8 cellular contexts compared by ENCODE assay signal in genomic region chr20:3796477-3797225, GRCh38. TPM values are rescaled to one million over a fixed set of nuclear protein-coding genes. Genes with fewer than 3 reads are reported as not detected.
DNase-seq lines count a peak whose midpoint lies in the region; ATAC-seq and TF ChIP-seq lines count a peak whose summit lies in the region.

No MANE protein-coding gene starts in this region.

- no peak for TF ChIP-seq CTCF in Caco-2 (IDR thresholded peaks at IDR 0.05; ENCODE audit: insufficient read depth in 1 of 2, low read depth in 1 of 2, low read length in 1 of 2, severe bottlenecking in 1 of 2, unreplicated experiment in 1 of 2)
- TF ChIP-seq CTCF in suprapubic skin (IDR thresholded peaks at IDR 0.05) = no peak

- CTCF ChIA-PET in Caco-2 (lab: Charles Lee) = interaction anchor here (0.6 to 1.9 kb wide), 4 partner anchors 10 to 80 kb away, joined by 3 to 18 read pairs (median 4); partner anchors contain the start of genes AP5S1 and CENPB

- no peaks in the 10 kb centered on the region for H3K27me3 Mint-ChIP-seq in Caco-2 (ENCODE audit: insufficient read depth, unreplicated experiment)

- TF ChIP-seq EP300 in suprapubic skin (IDR thresholded peaks at IDR 0.05) = no peak

- POLR2A ChIA-PET in Caco-2 (lab: Charles Lee) = interaction anchor here (0.5 to 1.8 kb wide), 7 partner anchors 10 to 375 kb away, joined by 3 to 11 read pairs (median 4); partner anchors contain the start of genes ADISSP, AP5S1 and CENPB

- peak overlapping the region; percentile 93 for H3K27ac Mint-ChIP-seq in Caco-2 (ENCODE audit: unreplicated experiment)

- H3K27ac ChIP-seq in iPS-20b (ENCODE audit: low read length) = no peak overlapping the region
- H3K27ac ChIP-seq in suprapubic skin = peak overlapping the region; percentile 94

- H3K9ac ChIP-seq in iPS-20b (ENCODE audit: low read depth, low read length) = peak overlapping the region; percentile 73

- TF ChIP-seq POLR2A in suprapubic skin (IDR thresholded peaks at IDR 0.05) = no peak

- H3K4me1 ChIP-seq in Caco-2 (peaks cover 36% of the 10 kb centered on the region), iPS-20b (ENCODE audit: insufficient read depth, low read length) (peaks cover 25% of the 10 kb centered on the region; the same call in 1 of the 2 replicates), suprapubic skin (peaks cover 63% of the 10 kb centered on the region)

- no peaks in the 10 kb centered on the region for H3K9me3 Mint-ChIP-seq in Caco-2 (ENCODE audit: unreplicated experiment)

- H3K4me3 ChIP-seq in Caco-2 (ENCODE audit: low read depth, low read length) (peak overlapping the region; percentile 69), iPS-20b (ENCODE audit: low read length) (peak overlapping the region; percentile 82), suprapubic skin (peak overlapping the region; percentile 65)

- TSS peak; percentile 53 for BruUV-seq in Caco-2 (replicated peaks; lab: Mats Ljungman, UMichigan)

- H3K27me3 ChIP-seq in Caco-2 (replicated peaks; ENCODE audit: control insufficient read depth, insufficient read depth, low read length) = no peaks in the 10 kb centered on the region
- H3K27me3 ChIP-seq in iPS-20b (ENCODE audit: insufficient read depth, low read length) = peaks cover 7% of the 10 kb centered on the region; the same call in 1 of the 2 replicates
- no peaks in the 10 kb centered on the region for H3K27me3 ChIP-seq in suprapubic skin

- peaks cover 17% of the 10 kb centered on the region for H3K36me3 Mint-ChIP-seq in Caco-2 (ENCODE audit: insufficient read depth, unreplicated experiment)

- intact Hi-C loops in Caco-2 (cut with micrococcal nuclease; ENCODE audit: unreplicated experiment) = no loop called here

- peaks cover 25% of the 10 kb centered on the region for H3K4me1 Mint-ChIP-seq in Caco-2 (ENCODE audit: low read depth, unreplicated experiment)

- 52% methylated on average over 4 of the region's 33 CpGs for WGBS in suprapubic skin

- DNase-seq in Caco-2 (peak in 1 of 2 experiments; percentile 45), suprapubic skin (ENCODE audit: low spot score in 2 of 2) (peak in 1 of 2 donors; percentile 71), DMS79 (lab: John Stamatoyannopoulos, UW) (no peak), retina (no peak)
- DNase-seq in activated T-cell treated with anti-CD3 and anti-CD28 coated beads, Interleukin-2, amount 50 U/mL, for 48 hours = peak; percentile 41 to 46

- H3K36me3 ChIP-seq in Caco-2 (ENCODE audit: control insufficient read depth, insufficient read depth, low read length) = peaks cover 7% of the 10 kb centered on the region
- peaks cover 16% of the 10 kb centered on the region for H3K36me3 ChIP-seq in iPS-20b (ENCODE audit: insufficient read depth, low read depth, low read length)
- H3K36me3 ChIP-seq in suprapubic skin = peaks cover 18% of the 10 kb centered on the region

- no peaks in the 10 kb centered on the region for H3K9me3 ChIP-seq in Caco-2
- no peaks in the 10 kb centered on the region for H3K9me3 ChIP-seq in iPS-20b (ENCODE audit: insufficient read depth, low read depth, low read length)
- no peaks in the 10 kb centered on the region for H3K9me3 ChIP-seq in suprapubic skin

- ATAC-seq in HG02970 (IDR thresholded peaks at IDR 0.05; ENCODE audit: low FRiP score, unreplicated experiment) (peak; percentile 6), GM19328 (IDR thresholded peaks at IDR 0.05; ENCODE audit: unreplicated experiment) (no peak)

- peak overlapping the region; percentile 84 for H3K4me3 Mint-ChIP-seq in Caco-2 (ENCODE audit: unreplicated experiment)

RNA-seq across cellular contexts. Expression of gene CDC25B, which starts 0.5 kb away (rescaled TPM):
- total RNA-seq in Caco-2 (2022) (59.0 and 66.7 TPM in 2 replicates), suprapubic skin (10 to 100 TPM; 12.7 to 34.4 (median 23.3) TPM)

RNA-seq across cellular contexts. Expression of gene CENPB, which starts 10.1 kb away (rescaled TPM):
- total RNA-seq in Caco-2 (2022) (72.7 and 84.3 TPM in 2 replicates), suprapubic skin (10 to 100 TPM; 57.0 to 81.4 (median 66.4) TPM)

RNA-seq across cellular contexts. Expression of gene SPEF1, which starts 15.4 kb away (rescaled TPM):
- total RNA-seq in Caco-2 (2022) (not detected in 2 replicates), suprapubic skin (not detected)

RNA-seq across cellular contexts. Expression of gene AP5S1, which starts 23.7 kb away (rescaled TPM):
- total RNA-seq in Caco-2 (2022) (14.9 and 17.3 TPM in 2 replicates), suprapubic skin (10 to 100 TPM in 3 of 4 donors, 1 to 10 TPM in 1; 7.7 to 18.3 (median 14.3) TPM)

RNA-seq across cellular contexts. Expression of gene ADISSP, which starts 29.1 kb away (rescaled TPM):
- total RNA-seq in Caco-2 (2022) (54.7 and 56.1 TPM in 2 replicates), suprapubic skin (10 to 100 TPM in 3 of 4 donors, 1 to 10 TPM in 1; 8.4 to 20.3 (median 18.9) TPM)

Comparison
In these comparisons a context has a peak if more than half of its experiments do, and no peak if none do; other contexts are left out.
1. DNase-seq: peak in activated T-cell treated with anti-CD3 and anti-CD28 coated beads, Interleukin-2, amount 50 U/mL, for 48 hours (2 of 2); none in DMS79 (single experiment) and retina (single experiment).
2. Peak in every context shown above with its lines, with median percentiles within 50 percentile points of each other: H3K4me3 ChIP-seq.